In the genomic region with DNA sequence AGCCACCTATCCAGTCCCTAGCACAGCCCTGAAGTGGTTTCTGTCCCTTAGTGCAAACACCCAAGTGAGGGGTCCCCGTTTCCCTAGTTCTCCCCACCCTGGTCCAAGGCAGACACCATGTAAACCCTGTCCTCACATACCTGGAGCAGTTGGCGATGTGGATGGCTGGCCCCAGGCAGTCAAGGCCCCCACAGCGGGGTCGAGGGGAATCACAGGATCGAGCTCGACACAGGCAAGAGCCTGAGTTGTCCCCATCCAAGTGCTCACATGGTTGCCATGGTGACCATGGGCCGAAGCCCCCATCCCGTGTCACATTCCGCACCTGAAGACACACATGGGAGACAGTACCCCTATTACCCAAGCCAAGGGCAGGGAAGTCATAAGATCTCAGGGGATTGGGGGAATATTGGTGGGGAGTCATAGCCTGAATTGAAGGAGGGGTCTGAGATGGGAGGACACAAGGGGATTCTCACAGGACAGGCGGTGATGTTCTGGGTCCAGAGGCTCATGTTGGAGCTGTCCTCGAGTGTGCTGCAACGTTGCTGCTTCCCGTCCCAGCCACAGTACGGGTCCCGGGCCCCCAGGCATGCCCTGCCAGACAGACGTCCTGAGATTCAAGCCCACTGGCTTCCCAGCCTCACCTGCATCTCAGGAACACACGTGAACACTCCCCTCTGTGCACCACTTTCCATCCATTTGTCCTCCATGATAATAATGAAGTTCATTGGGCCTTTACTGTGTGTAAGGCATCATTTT, we compare ENCODE assay signal across 34 cellular contexts.
"Had no signal": no experiment of that assay in that cellular context is flagged by ENCODE, and none has a peak within 500 bp of the region (broad histone marks: within the 10 kb centered on the region; RNA-seq: fewer than 3 reads in every experiment).

No MANE protein-coding gene starts in this region.

- H3K27ac ChIP-seq: hepatocyte, pancreas, prostate gland, sigmoid colon, upper lobe of left lung, vagina, VCaP had no signal

- H3K79me2 ChIP-seq: hepatocyte had no signal

- FAIRE-seq: frontal cortex, keratinocyte, pancreas, small intestine, TTC549 had no signal

- H3K36me3 ChIP-seq: pancreas, prostate gland, sigmoid colon, upper lobe of left lung, vagina had no signal

- H3K4me3 Mint-ChIP-seq: activated naive CD4-positive, alpha-beta T cell treated with anti-CD3 and anti-CD28 coated beads, Interleukin-2, amount 50 U/mL, for 24 hours; activated naive CD8-positive, alpha-beta T cell treated with anti-CD3 and anti-CD28 coated beads, Interleukin-2, amount 50 U/mL, for 24 hours; dendritic cell treated with granulocyte-macrophage colony-stimulating factor and Interleukin-4, amounts not matched to agents 40 ng/mL and 50 ng/mL, for 4 days; mesothelial cell of epicardium; nephron progenitor cell; stimulated activated memory B cell treated with anti-CD40 and anti-IgM and Interleukin-4, amounts not matched to agents 10 μg/mL and 1 μg/mL and 100 μg/mL, for 72 hours; stimulated activated naive CD8-positive, alpha-beta T cell treated with anti-CD3 and anti-CD28 coated beads, Interleukin-15, amount 100 ng/mL, for 72 hours; T-helper 1 cell treated with Interleukin-12 subunit alpha and Interleukin-12 subunit beta and Interleukin-4 antibody, amounts not matched to agents 30 μg/mL and 1 μg/mL, for 36 hours had no signal

- H3K36me3 Mint-ChIP-seq: activated naive CD4-positive, alpha-beta T cell treated with anti-CD3 and anti-CD28 coated beads, Interleukin-2, amount 50 U/mL, for 24 hours; mesothelial cell of epicardium; naive B cell; stimulated activated memory B cell treated with anti-CD40 and anti-IgM and Interleukin-4, amounts not matched to agents 10 μg/mL and 1 μg/mL and 100 μg/mL, for 72 hours had no signal

- H3K9me3 ChIP-seq: pancreas, prostate gland, sigmoid colon, upper lobe of left lung, vagina had no signal

- DNase-seq: activated CD4-positive, alpha-beta T cell treated with anti-CD3 and anti-CD28 coated beads for 48 hours; activated CD4-positive, alpha-beta T cell treated with anti-CD3 and anti-CD28 coated beads, Interleukin-2, amount 50 U/mL, for 48 hours; activated naive CD8-positive, alpha-beta T cell treated with anti-CD3 and anti-CD28 coated beads, Interleukin-2, amount 50 U/mL, for 24 hours; activated T-cell treated with anti-CD3 and anti-CD28 coated beads, Interleukin-2, amount 50 U/mL, for 48 hours; amygdala; central memory CD4-positive, alpha-beta T cell; effector CD4-positive, alpha-beta T cell; left cardiac atrium; naive B cell; nephron progenitor cell; pancreas; retina; sigmoid colon; small intestine; stimulated activated CD4-positive, alpha-beta T cell treated with anti-CD3 and anti-CD28 coated beads, Interleukin-1b, Interleukin-23, amount 100 ng/mL, for 48 hours; stimulated activated CD4-positive, alpha-beta T cell treated with anti-CD3 and anti-CD28 coated beads, Interleukin-4, amount 100 ng/mL, for 4 hours; stimulated activated CD8-positive, alpha-beta memory T cell treated with anti-CD3 and anti-CD28 coated beads, Interleukin-4, amount 100 ng/mL, for 48 hours; stimulated activated naive CD8-positive, alpha-beta T cell treated with anti-CD3 and anti-CD28 coated beads, Interleukin-15, amount 100 ng/mL, for 72 hours; substantia nigra; T-helper 9 cell had no signal

- H2AFZ ChIP-seq: hepatocyte had no signal

- H3K4me3 ChIP-seq: hepatocyte, pancreas, prostate gland, sigmoid colon, upper lobe of left lung, vagina had no signal

- H3K4me1 ChIP-seq: pancreas, prostate gland, vagina had no signal

- H3K27me3 ChIP-seq: vagina had no signal

- H3K4me2 ChIP-seq: hepatocyte had no signal

- ATAC-seq: activated naive CD8-positive, alpha-beta T cell treated with anti-CD3 and anti-CD28 coated beads, Interleukin-2, amount 50 U/mL, for 24 hours; left cardiac atrium; pancreas; stimulated activated naive CD8-positive, alpha-beta T cell treated with anti-CD3 and anti-CD28 coated beads, Interleukin-15, amount 100 ng/mL, for 72 hours had no signal

- H3K27ac Mint-ChIP-seq: activated naive CD4-positive, alpha-beta T cell treated with anti-CD3 and anti-CD28 coated beads, Interleukin-2, amount 50 U/mL, for 24 hours; activated naive CD8-positive, alpha-beta T cell treated with anti-CD3 and anti-CD28 coated beads, Interleukin-2, amount 50 U/mL, for 24 hours; activated T-helper 2 cell treated with anti-CD3 and anti-CD28 coated beads, Interferon-gamma antibody, Interleukin-2, Interleukin-4, amounts not matched to agents 10 μg/mL and 5 μg/mL and 100 μg/mL, durations not matched to agents 14 hours and 24 hours and 36 hours; dendritic cell treated with granulocyte-macrophage colony-stimulating factor and Interleukin-4, amounts not matched to agents 40 ng/mL and 50 ng/mL, for 4 days; mesothelial cell of epicardium; nephron progenitor cell; stimulated activated memory B cell treated with anti-CD40 and anti-IgM and Interleukin-4, amounts not matched to agents 10 μg/mL and 1 μg/mL and 100 μg/mL, for 72 hours; stimulated activated naive CD8-positive, alpha-beta T cell treated with anti-CD3 and anti-CD28 coated beads, Interleukin-15, amount 100 ng/mL, for 72 hours; T-helper 1 cell treated with Interleukin-12 subunit alpha and Interleukin-12 subunit beta and Interleukin-4 antibody, amounts not matched to agents 30 μg/mL and 1 μg/mL, for 36 hours had no signal

- H3K9me3 Mint-ChIP-seq: activated naive CD4-positive, alpha-beta T cell treated with anti-CD3 and anti-CD28 coated beads, Interleukin-2, amount 50 U/mL, for 24 hours; activated naive CD8-positive, alpha-beta T cell treated with anti-CD3 and anti-CD28 coated beads, Interleukin-2, amount 50 U/mL, for 24 hours; activated T-helper 2 cell treated with anti-CD3 and anti-CD28 coated beads, Interferon-gamma antibody, Interleukin-2, Interleukin-4, amounts not matched to agents 10 μg/mL and 5 μg/mL and 100 μg/mL, durations not matched to agents 14 hours and 24 hours and 36 hours; dendritic cell treated with granulocyte-macrophage colony-stimulating factor and Interleukin-4, amounts not matched to agents 40 ng/mL and 50 ng/mL, for 4 days; mesothelial cell of epicardium; naive B cell; nephron progenitor cell; stimulated activated memory B cell treated with anti-CD40 and anti-IgM and Interleukin-4, amounts not matched to agents 10 μg/mL and 1 μg/mL and 100 μg/mL, for 72 hours; stimulated activated naive CD8-positive, alpha-beta T cell treated with anti-CD3 and anti-CD28 coated beads, Interleukin-15, amount 100 ng/mL, for 72 hours; T-helper 1 cell treated with Interleukin-12 subunit alpha and Interleukin-12 subunit beta and Interleukin-4 antibody, amounts not matched to agents 30 μg/mL and 1 μg/mL, for 36 hours had no signal

- H3K4me1 Mint-ChIP-seq: mesothelial cell of epicardium, nephron progenitor cell had no signal
